In genomic region chrX:139932901-139933796, GRCh38 we compare ENCODE assay signal across 8 cellular contexts. TPM values are rescaled to one million over a fixed set of nuclear protein-coding genes. Genes with fewer than 3 reads are reported as not detected.
DNase-seq lines count a peak whose midpoint lies in the region; ATAC-seq and TF ChIP-seq lines count a peak whose summit lies in the region.

Gene ATP11C (minus strand): TSS chrX:139933053. CDS start chrX:139932042, 1,011 bp downstream.

- peak within 1 kb of the TSS; percentile 91 for H3K27ac ChIP-seq in A673 (ENCODE audit: low read depth, low read length, poor library complexity, severe bottlenecking)
- peak within 1 kb of the TSS; percentile 94 to 95 for H3K27ac ChIP-seq in liver (ENCODE audit: low read depth in 1 of 2, low read length in 2 of 2)

- peak within 1 kb of the TSS; percentile 98 for H3K27ac Mint-ChIP-seq in activated CD4-positive, alpha-beta T cell treated with anti-CD3 and anti-CD28 coated beads, Interleukin-2, amount 10 ng/mL, durations not matched to agents 7 days and 5 days
- peak within 1 kb of the TSS; percentile 91 for H3K27ac Mint-ChIP-seq in dendritic cell treated with granulocyte-macrophage colony-stimulating factor and Interleukin-4, amounts not matched to agents 40 ng/mL and 50 ng/mL, for 4 days

- intact Hi-C loops in A673 (cut with micrococcal nuclease; ENCODE audit: unreplicated experiment): loop anchor here (5.0 kb wide), 1 partner anchor 101 kb away; no protein-coding TSS in a partner anchor
- intact Hi-C loops in dendritic cell treated with granulocyte-macrophage colony-stimulating factor and Interleukin-4, amounts not matched to agents 40 ng/mL and 50 ng/mL, for 4 days (cut with micrococcal nuclease): loop anchor here (5.0 kb wide), 2 partner anchors 41 to 151 kb away; no protein-coding TSS in a partner anchor

- POLR2A ChIA-PET in A673 (lab: Charles Lee; ENCODE audit: low non-redundant PET): interaction anchor here (0.6 to 0.7 kb wide), 5 partner anchors 10 to 1845 kb away, joined by 3 to 10 read pairs (median 5); no protein-coding TSS in a partner anchor
- POLR2A ChIA-PET in activated CD4-positive, alpha-beta T cell treated with anti-CD3 and anti-CD28 coated beads, Interleukin-2, amount 10 ng/mL, durations not matched to agents 7 days and 5 days (lab: Charles Lee): no interaction called here

- H3K4me1 ChIP-seq in A673 (ENCODE audit: insufficient read depth, low read length, poor library complexity, severe bottlenecking) (peaks cover 9% of the 10 kb centered on the region), liver (ENCODE audit: control insufficient read depth in 4 of 4, insufficient read depth in 4 of 4, low read length in 3 of 4) (peaks cover 0 to 13% (median 6%) of the 10 kb centered on the region in 4 donors)

- H3K27me3 Mint-ChIP-seq in activated CD4-positive, alpha-beta T cell treated with anti-CD3 and anti-CD28 coated beads, Interleukin-2, amount 10 ng/mL, durations not matched to agents 7 days and 5 days: no peaks in the 10 kb centered on the region
- no peaks in the 10 kb centered on the region for H3K27me3 Mint-ChIP-seq in dendritic cell treated with granulocyte-macrophage colony-stimulating factor and Interleukin-4, amounts not matched to agents 40 ng/mL and 50 ng/mL, for 4 days

- CTCF ChIA-PET in A673 (lab: Charles Lee): interaction anchor here (0.7 kb wide), 3 partner anchors 18 to 174 kb away, joined by 3 to 5 read pairs (median 4); no protein-coding TSS in a partner anchor
- CTCF ChIA-PET in activated CD4-positive, alpha-beta T cell treated with anti-CD3 and anti-CD28 coated beads, Interleukin-2, amount 10 ng/mL, durations not matched to agents 7 days and 5 days (lab: Charles Lee): interaction anchor here (0.6 to 1.2 kb wide), 5 partner anchors 13 to 1237 kb away, joined by 3 to 4 read pairs (median 3); no protein-coding TSS in a partner anchor

- H3K4me1 Mint-ChIP-seq in activated CD4-positive, alpha-beta T cell treated with anti-CD3 and anti-CD28 coated beads, Interleukin-2, amount 10 ng/mL, durations not matched to agents 7 days and 5 days: peaks cover 24% of the 10 kb centered on the region
- H3K4me1 Mint-ChIP-seq in dendritic cell treated with granulocyte-macrophage colony-stimulating factor and Interleukin-4, amounts not matched to agents 40 ng/mL and 50 ng/mL, for 4 days (ENCODE audit: low read depth): peaks cover 16% of the 10 kb centered on the region

- peak in 1 of 2 donors; percentile 28 for TF ChIP-seq RAD21 in liver (IDR thresholded peaks at IDR 0.05)

- no TSS peak for BruUV-seq in A673 (replicated peaks; lab: Mats Ljungman, UMichigan)

- H3K9me3 ChIP-seq in A673 (ENCODE audit: low read depth, low read length, poor library complexity, severe bottlenecking) (no peaks in the 10 kb centered on the region), liver (ENCODE audit: control insufficient read depth in 4 of 4, low read length in 3 of 4) (no peaks in the 10 kb centered on the region)

- H3K9ac ChIP-seq in liver (ENCODE audit: low read depth in 1 of 2, low read length in 2 of 2): peak within 1 kb of the TSS; percentile 77 to 93

- no peak for TF ChIP-seq CTCF in A673 (conservative IDR thresholded peaks at IDR 0.05; ENCODE audit: low read depth, low read length)
- TF ChIP-seq CTCF in liver (IDR thresholded peaks at IDR 0.05; ENCODE audit: low read depth, low read length, missing input control): no peak

- H3K27me3 ChIP-seq in A673 (replicated peaks; ENCODE audit: insufficient read depth, low read depth, low read length, poor library complexity) (no peaks in the 10 kb centered on the region), liver (ENCODE audit: control insufficient read depth in 4 of 4, insufficient read depth in 4 of 4, low read length in 3 of 4) (no peaks in the 10 kb centered on the region)

- DNase-seq in A673 (ENCODE audit: low spot score): peak; percentile 92
- DNase-seq in NCI-H345 (lab: John Stamatoyannopoulos, UW): peak; percentile 51
- peak; percentile 83 for DNase-seq in activated CD4-positive, alpha-beta T cell treated with anti-CD3 and anti-CD28 coated beads, Interleukin-2, amount 10 ng/mL, durations not matched to agents 7 days and 5 days
- DNase-seq in stimulated activated CD4-positive, alpha-beta T cell treated with anti-CD3 and anti-CD28 coated beads, Interleukin-4, amount 100 ng/mL, for 1 hour: peak; percentile 80

- H3K4me3 ChIP-seq in A673 (ENCODE audit: low read depth, low read length, poor library complexity, severe bottlenecking) (peak within 1 kb of the TSS; percentile 79), liver (ENCODE audit: low read depth in 1 of 3, low read length in 3 of 3) (peak within 1 kb of the TSS; percentile 61 to 89 (median 78))

- H3K36me3 ChIP-seq in A673 (ENCODE audit: insufficient read depth, low read length, poor library complexity, severe bottlenecking): no peaks in the 10 kb centered on the region
- no peaks in the 10 kb centered on the region for H3K36me3 ChIP-seq in liver (ENCODE audit: control insufficient read depth in 4 of 4, insufficient read depth in 3 of 4, low read depth in 1 of 4, low read length in 3 of 4)

- H3K9me3 Mint-ChIP-seq in activated CD4-positive, alpha-beta T cell treated with anti-CD3 and anti-CD28 coated beads, Interleukin-2, amount 10 ng/mL, durations not matched to agents 7 days and 5 days: no peaks in the 10 kb centered on the region
- no peaks in the 10 kb centered on the region for H3K9me3 Mint-ChIP-seq in dendritic cell treated with granulocyte-macrophage colony-stimulating factor and Interleukin-4, amounts not matched to agents 40 ng/mL and 50 ng/mL, for 4 days

- ATAC-seq in GM18517 (IDR thresholded peaks at IDR 0.05; ENCODE audit: unreplicated experiment) (peak; percentile 65), HG03039 (IDR thresholded peaks at IDR 0.05; ENCODE audit: unreplicated experiment) (peak; percentile 71)

- WGBS in liver: under 1% methylated on average over 52 of the region's 52 CpGs

- H3K36me3 Mint-ChIP-seq in activated CD4-positive, alpha-beta T cell treated with anti-CD3 and anti-CD28 coated beads, Interleukin-2, amount 10 ng/mL, durations not matched to agents 7 days and 5 days (ENCODE audit: low read depth): peaks cover 2% of the 10 kb centered on the region
- H3K36me3 Mint-ChIP-seq in dendritic cell treated with granulocyte-macrophage colony-stimulating factor and Interleukin-4, amounts not matched to agents 40 ng/mL and 50 ng/mL, for 4 days (ENCODE audit: low read depth): peaks cover 7% of the 10 kb centered on the region

- H3K4me3 Mint-ChIP-seq in activated CD4-positive, alpha-beta T cell treated with anti-CD3 and anti-CD28 coated beads, Interleukin-2, amount 10 ng/mL, durations not matched to agents 7 days and 5 days: peak within 1 kb of the TSS; percentile 87
- H3K4me3 Mint-ChIP-seq in dendritic cell treated with granulocyte-macrophage colony-stimulating factor and Interleukin-4, amounts not matched to agents 40 ng/mL and 50 ng/mL, for 4 days: peak within 1 kb of the TSS; percentile 80

TF ChIP-seq in liver, 16 proteins besides CTCF, POLR2A, EP300 and RAD21:
- TF ChIP-seq YY1 (IDR thresholded peaks at IDR 0.05): peak; percentile 64
- TF ChIP-seq, protein P1, sequence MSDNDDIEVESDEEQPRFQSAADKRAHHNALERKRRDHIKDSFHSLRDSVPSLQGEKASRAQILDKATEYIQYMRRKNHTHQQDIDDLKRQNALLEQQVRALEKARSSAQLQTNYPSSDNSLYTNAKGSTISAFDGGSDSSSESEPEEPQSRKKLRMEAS (IDR thresholded peaks at IDR 0.05): peak; percentile 79
- TF ChIP-seq, protein P2, sequence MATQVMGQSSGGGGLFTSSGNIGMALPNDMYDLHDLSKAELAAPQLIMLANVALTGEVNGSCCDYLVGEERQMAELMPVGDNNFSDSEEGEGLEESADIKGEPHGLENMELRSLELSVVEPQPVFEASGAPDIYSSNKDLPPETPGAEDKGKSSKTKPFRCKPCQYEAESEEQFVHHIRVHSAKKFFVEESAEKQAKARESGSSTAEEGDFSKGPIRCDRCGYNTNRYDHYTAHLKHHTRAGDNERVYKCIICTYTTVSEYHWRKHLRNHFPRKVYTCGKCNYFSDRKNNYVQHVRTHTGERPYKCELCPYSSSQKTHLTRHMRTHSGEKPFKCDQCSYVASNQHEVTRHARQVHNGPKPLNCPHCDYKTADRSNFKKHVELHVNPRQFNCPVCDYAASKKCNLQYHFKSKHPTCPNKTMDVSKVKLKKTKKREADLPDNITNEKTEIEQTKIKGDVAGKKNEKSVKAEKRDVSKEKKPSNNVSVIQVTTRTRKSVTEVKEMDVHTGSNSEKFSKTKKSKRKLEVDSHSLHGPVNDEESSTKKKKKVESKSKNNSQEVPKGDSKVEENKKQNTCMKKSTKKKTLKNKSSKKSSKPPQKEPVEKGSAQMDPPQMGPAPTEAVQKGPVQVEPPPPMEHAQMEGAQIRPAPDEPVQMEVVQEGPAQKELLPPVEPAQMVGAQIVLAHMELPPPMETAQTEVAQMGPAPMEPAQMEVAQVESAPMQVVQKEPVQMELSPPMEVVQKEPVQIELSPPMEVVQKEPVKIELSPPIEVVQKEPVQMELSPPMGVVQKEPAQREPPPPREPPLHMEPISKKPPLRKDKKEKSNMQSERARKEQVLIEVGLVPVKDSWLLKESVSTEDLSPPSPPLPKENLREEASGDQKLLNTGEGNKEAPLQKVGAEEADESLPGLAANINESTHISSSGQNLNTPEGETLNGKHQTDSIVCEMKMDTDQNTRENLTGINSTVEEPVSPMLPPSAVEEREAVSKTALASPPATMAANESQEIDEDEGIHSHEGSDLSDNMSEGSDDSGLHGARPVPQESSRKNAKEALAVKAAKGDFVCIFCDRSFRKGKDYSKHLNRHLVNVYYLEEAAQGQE (IDR thresholded peaks at IDR 0.05): peak; percentile 31
- no peak for TF ChIP-seq HNF4G (IDR thresholded peaks at IDR 0.05)

RNA-seq across cellular contexts. Expression of gene ATP11C, which starts in this region (rescaled TPM):
- total RNA-seq in A673 (2021): 88.5 and 93.1 TPM in 2 replicates
- 10 to 100 TPM; 13.8 to 15.4 TPM for total RNA-seq in activated CD4-positive, alpha-beta T cell treated with anti-CD3 and anti-CD28 coated beads, Interleukin-2, amount 10 ng/mL, durations not matched to agents 7 days and 5 days
- total RNA-seq in liver: 10 to 100 TPM; 16.0 to 52.1 TPM
- 10 to 100 TPM; 11.8 to 21.8 TPM for polyA plus RNA-seq in liver

Comparison
In these comparisons a context has a peak if more than half of its experiments do, and no peak if none do; other contexts are left out.
1. Peak in every context shown above with its lines: DNase-seq, ATAC-seq, H3K4me3 ChIP-seq and H3K27ac ChIP-seq.